1 cellular context compared by ENCODE assay signal in genomic region chr6:111038534-111039252, GRCh38.
TF ChIP-seq lines count a peak whose summit lies in the region.

No MANE protein-coding gene starts in this region.

TF ChIP-seq in GM12878, 131 proteins besides CTCF, POLR2A, EP300 and RAD21 (continues in another document):
- TF ChIP-seq RB1 (IDR thresholded peaks at IDR 0.05; ENCODE audit: borderline replicate concordance), result no peak
- no peak for TF ChIP-seq SMAD5 (IDR thresholded peaks at IDR 0.05; ENCODE audit: low read depth)
- no peak for TF ChIP-seq STAT3 (IDR thresholded peaks at IDR 0.05; ENCODE audit: low read depth, low read length)
- TF ChIP-seq USF1 (IDR thresholded peaks at IDR 0.05; ENCODE audit: borderline replicate concordance, extremely low read length, insufficient read depth, low read depth, low read length), result no peak
- no peak for TF ChIP-seq BCLAF1 (IDR thresholded peaks at IDR 0.05)
- TF ChIP-seq TCF3 (IDR thresholded peaks at IDR 0.05; ENCODE audit: borderline replicate concordance, insufficient read depth, low read depth, low read length), result no peak
- TF ChIP-seq EED (IDR thresholded peaks at IDR 0.05; ENCODE audit: low read depth), result no peak
- TF ChIP-seq KDM1A (IDR thresholded peaks at IDR 0.05; ENCODE audit: borderline replicate concordance), result no peak
- no peak for TF ChIP-seq E4F1 (IDR thresholded peaks at IDR 0.05; ENCODE audit: borderline replicate concordance, partially characterized antibody)
- no peak for TF ChIP-seq MTA2 (IDR thresholded peaks at IDR 0.05; ENCODE audit: low read depth)
- TF ChIP-seq ZNF592 (IDR thresholded peaks at IDR 0.05), result no peak
- no peak for TF ChIP-seq GABPA (IDR thresholded peaks at IDR 0.05; ENCODE audit: low read depth)
- TF ChIP-seq FOXK2 (IDR thresholded peaks at IDR 0.05), result no peak
- TF ChIP-seq NR2F1 (conservative IDR thresholded peaks at IDR 0.05), result no peak
- no peak for TF ChIP-seq POLR2AphosphoS5 (IDR thresholded peaks at IDR 0.05; ENCODE audit: low read length)
- TF ChIP-seq RBBP5 (conservative IDR thresholded peaks at IDR 0.05), result no peak
- TF ChIP-seq HSF1 (IDR thresholded peaks at IDR 0.05; ENCODE audit: low read depth, low read length), result no peak
- TF ChIP-seq IRF4 (IDR thresholded peaks at IDR 0.05; ENCODE audit: low read depth, low read length), result 0 out of 2 replicates have a peak, but pooled peaks have one; percentile 30
- TF ChIP-seq EZH2 (IDR thresholded peaks at IDR 0.05; ENCODE audit: borderline replicate concordance, control insufficient read depth, low read depth, low read length), result no peak
- TF ChIP-seq BMI1 (IDR thresholded peaks at IDR 0.05; ENCODE audit: borderline replicate concordance), result no peak
- no peak for TF ChIP-seq TBL1XR1 (IDR thresholded peaks at IDR 0.05; ENCODE audit: low read depth, low read length)
- TF ChIP-seq CHD4 (IDR thresholded peaks at IDR 0.05), result no peak
- TF ChIP-seq RCOR1 (conservative IDR thresholded peaks at IDR 0.05; ENCODE audit: low read depth, low read length), result no peak
- TF ChIP-seq SP1 (IDR thresholded peaks at IDR 0.05; ENCODE audit: low read depth, low read length), result no peak
- peak; percentile 8 for TF ChIP-seq BCL3 (IDR thresholded peaks at IDR 0.05; ENCODE audit: borderline replicate concordance, insufficient read depth, low read depth, low read length, poor library complexity, severe bottlenecking)
- TF ChIP-seq RUNX3 (IDR thresholded peaks at IDR 0.05; ENCODE audit: low read length), result peak; percentile 63
- TF ChIP-seq BCL11A (IDR thresholded peaks at IDR 0.05; ENCODE audit: low read depth, low read length), result 0 out of 2 replicates have a peak, but pooled peaks have one; percentile 21
- no peak for TF ChIP-seq TARDBP (IDR thresholded peaks at IDR 0.05; ENCODE audit: borderline replicate concordance)
- no peak for TF ChIP-seq CEBPZ (IDR thresholded peaks at IDR 0.05; ENCODE audit: low read depth, low read length)
- no peak for TF ChIP-seq ATF7 (IDR thresholded peaks at IDR 0.05; ENCODE audit: low read depth)
- TF ChIP-seq CEBPB (IDR thresholded peaks at IDR 0.05; ENCODE audit: borderline replicate concordance in 1 of 2, low read depth in 2 of 2, low read length in 2 of 2), result no peak
- TF ChIP-seq RFX5 (IDR thresholded peaks at IDR 0.05; ENCODE audit: low read depth, low read length), result no peak
- no peak for TF ChIP-seq MXI1 (IDR thresholded peaks at IDR 0.05; ENCODE audit: low read depth, low read length)
- TF ChIP-seq ZNF24 (IDR thresholded peaks at IDR 0.05), result no peak
- TF ChIP-seq MYC (IDR thresholded peaks at IDR 0.05; ENCODE audit: insufficient read depth, insufficient read length, insufficient replicate concordance, low read length, severe bottlenecking), result no peak
- no peak for TF ChIP-seq CBX3 (IDR thresholded peaks at IDR 0.05; ENCODE audit: borderline replicate concordance, low read depth)
- no peak for TF ChIP-seq BRCA1 (IDR thresholded peaks at IDR 0.05; ENCODE audit: low read depth, low read length)
- TF ChIP-seq HDAC2 (IDR thresholded peaks at IDR 0.05), result no peak
- TF ChIP-seq FOXM1 (IDR thresholded peaks at IDR 0.05; ENCODE audit: low read depth, low read length), result no peak
- 0 out of 2 replicates have a peak, but pooled peaks have one; percentile 31 for TF ChIP-seq YY1 (IDR thresholded peaks at IDR 0.05; ENCODE audit: low read depth, low read length)
- no peak for TF ChIP-seq NKRF (conservative IDR thresholded peaks at IDR 0.05)
- TF ChIP-seq SUPT20H (IDR thresholded peaks at IDR 0.05; ENCODE audit: borderline replicate concordance, control insufficient read depth, low read depth, low read length), result no peak
- no peak for TF ChIP-seq NFIC (IDR thresholded peaks at IDR 0.05; ENCODE audit: low read depth, low read length)
- TF ChIP-seq NR2C1 (IDR thresholded peaks at IDR 0.05), result no peak
- no peak for TF ChIP-seq GATAD2B (conservative IDR thresholded peaks at IDR 0.05; ENCODE audit: low read depth)
- TF ChIP-seq ZBED1 (IDR thresholded peaks at IDR 0.05; ENCODE audit: borderline replicate concordance), result no peak
- no peak for TF ChIP-seq NR2C2 (IDR thresholded peaks at IDR 0.05; ENCODE audit: borderline replicate concordance, control insufficient read depth, insufficient read length, low read depth)
- TF ChIP-seq ATF3 (IDR thresholded peaks at IDR 0.05; ENCODE audit: borderline replicate concordance, extremely low read depth, low read depth, low read length), result no peak
- TF ChIP-seq POLR2AphosphoS2 (IDR thresholded peaks at IDR 0.05; ENCODE audit: low read depth, low read length), result no peak
